In genomic region chr1:89358287-89358893, GRCh38 we compare ENCODE assay signal across 8 cellular contexts. TPM values are rescaled to one million over a fixed set of nuclear protein-coding genes. Genes with fewer than 3 reads are reported as not detected.
DNase-seq lines count a peak whose midpoint lies in the region; ATAC-seq and TF ChIP-seq lines count a peak whose summit lies in the region.

No MANE protein-coding gene starts in this region.

- no peaks in the 10 kb centered on the region for H3K9me3 ChIP-seq in PC-3 (ENCODE audit: low read length)
- no peaks in the 10 kb centered on the region for H3K9me3 ChIP-seq in esophagus squamous epithelium

- peaks cover 6% of the 10 kb centered on the region; the same call in 1 of the 2 replicates for H3K27me3 ChIP-seq in PC-3 (ENCODE audit: low read length)
- no peaks in the 10 kb centered on the region for H3K27me3 ChIP-seq in esophagus squamous epithelium

- no peaks in the 10 kb centered on the region for H3K9me3 Mint-ChIP-seq in natural killer cell treated with Interleukin-12 subunit alpha and Interleukin-12 subunit beta and Interleukin-15 and Interleukin-18, amount 100 ng/mL, for 72 hours

- POLR2A ChIA-PET in PC-3 (lab: Charles Lee; ENCODE audit: unreplicated experiment), result interaction anchor here (0.6 kb wide), 1 partner anchor 373 kb away, joined by 4 read pairs; no protein-coding TSS in a partner anchor

- no peaks in the 10 kb centered on the region for H4K20me1 ChIP-seq in PC-3 (ENCODE audit: low read length)

- no peaks in the 10 kb centered on the region for H3K36me3 Mint-ChIP-seq in natural killer cell treated with Interleukin-12 subunit alpha and Interleukin-12 subunit beta and Interleukin-15 and Interleukin-18, amount 100 ng/mL, for 72 hours

- TF ChIP-seq POLR2A in esophagus squamous epithelium (IDR thresholded peaks at IDR 0.05), result no peak

- no peaks in the 10 kb centered on the region for H3K27me3 Mint-ChIP-seq in natural killer cell treated with Interleukin-12 subunit alpha and Interleukin-12 subunit beta and Interleukin-15 and Interleukin-18, amount 100 ng/mL, for 72 hours

- H3K4me3 ChIP-seq in Jurkat, Clone E6-1 (ENCODE audit: low read length), result no peak overlapping the region
- H3K4me3 ChIP-seq in PC-3 (ENCODE audit: low read length) (no peak overlapping the region), esophagus squamous epithelium (no peak overlapping the region)

- ATAC-seq in GM19463 (IDR thresholded peaks at IDR 0.05; ENCODE audit: unreplicated experiment) (peak; percentile 56), PC-3 (peak; percentile 83)
- peak; percentile 86 to 91 for ATAC-seq in natural killer cell treated with Interleukin-12 subunit alpha and Interleukin-12 subunit beta and Interleukin-15 and Interleukin-18, amount 100 ng/mL, for 72 hours

- no peak overlapping the region for H3K4me2 ChIP-seq in PC-3 (ENCODE audit: low read length)

- H3K4me3 Mint-ChIP-seq in natural killer cell treated with Interleukin-12 subunit alpha and Interleukin-12 subunit beta and Interleukin-15 and Interleukin-18, amount 100 ng/mL, for 72 hours, result peak overlapping the region; percentile 66

- H3K36me3 ChIP-seq in PC-3 (ENCODE audit: low read depth, low read length) (no peaks in the 10 kb centered on the region), esophagus squamous epithelium (no peaks in the 10 kb centered on the region)

- intact Hi-C loops in PC-3 (cut with micrococcal nuclease) (loop anchor here (1.0 kb wide), 3 partner anchors 97 to 385 kb away; no protein-coding TSS in a partner anchor), esophagus squamous epithelium (cut with DNase I) (loop anchor here (5.0 kb wide), 1 partner anchor 356 kb away; no protein-coding TSS in a partner anchor)

- H3K27ac Mint-ChIP-seq in natural killer cell treated with Interleukin-12 subunit alpha and Interleukin-12 subunit beta and Interleukin-15 and Interleukin-18, amount 100 ng/mL, for 72 hours, result peak overlapping the region; percentile 53 to 80

- H3F3A ChIP-seq in PC-3 (ENCODE audit: low read length, unreplicated experiment), result no peaks in the 10 kb centered on the region

- H3K4me1 Mint-ChIP-seq in natural killer cell treated with Interleukin-12 subunit alpha and Interleukin-12 subunit beta and Interleukin-15 and Interleukin-18, amount 100 ng/mL, for 72 hours (ENCODE audit: low read depth in 2 of 2), result peaks cover 38 to 43% of the 10 kb centered on the region in 2 donors

- 6 to 23% methylated on average over 7 of the region's 8 CpGs for WGBS in esophagus squamous epithelium, 2 donors

- no peak overlapping the region for H3K9ac ChIP-seq in PC-3 (ENCODE audit: low read length)

- no peak overlapping the region for H3K27ac ChIP-seq in PC-3 (ENCODE audit: low read length)
- H3K27ac ChIP-seq in esophagus squamous epithelium, result no peak overlapping the region

- peak; percentile 87 for TF ChIP-seq CTCF in PC-3 (conservative IDR thresholded peaks at IDR 0.05; ENCODE audit: low read depth, low read length)
- TF ChIP-seq CTCF in esophagus squamous epithelium (IDR thresholded peaks at IDR 0.05), result peak; percentile 70 to 87 (median 83)

- peak; percentile 76 for DNase-seq in CD1c-positive myeloid dendritic cell (ENCODE audit: extremely low spot score)
- peak; percentile 70 for DNase-seq in Jurkat, Clone E6-1 (ENCODE audit: low read depth, low spot score)
- peak; percentile 86 for DNase-seq in PC-3
- peak; percentile 70 for DNase-seq in activated T-cell treated with anti-CD3 and anti-CD28 coated beads for 48 hours (ENCODE audit: low read depth)
- DNase-seq in esophagus squamous epithelium (lab: John Stamatoyannopoulos, UW), result peak; percentile 2
- DNase-seq in natural killer cell treated with Interleukin-12 subunit alpha and Interleukin-12 subunit beta and Interleukin-15 and Interleukin-18, amount 100 ng/mL, for 72 hours (ENCODE audit: low spot score), result peak; percentile 87
- DNase-seq in stimulated activated naive CD4-positive, alpha-beta T cell (lab: John Stamatoyannopoulos, UW), result peak; percentile 57 to 83 (median 66)

- H3K4me1 ChIP-seq in PC-3 (ENCODE audit: insufficient read depth, low read length), result peaks cover 20% of the 10 kb centered on the region
- H3K4me1 ChIP-seq in esophagus squamous epithelium, result peaks cover 0 to 37% (median 12%) of the 10 kb centered on the region in 3 donors

- CTCF ChIA-PET in PC-3 (lab: Charles Lee), result no interaction called here

- H3K79me2 ChIP-seq in PC-3 (ENCODE audit: low read length), result no peaks in the 10 kb centered on the region

- no TSS peak for BruUV-seq in PC-3 (replicated peaks; lab: Mats Ljungman, UMichigan)

- H3K9me2 ChIP-seq in PC-3 (replicated peaks; ENCODE audit: low read length), result no peaks in the 10 kb centered on the region

- H2AFZ ChIP-seq in PC-3 (ENCODE audit: low read length), result no peak overlapping the region

RNA-seq across cellular contexts. Expression of gene GBP6, which starts 5.5 kb away (rescaled TPM):
- not detected for polyA plus RNA-seq in Jurkat, Clone E6-1 (2012; ENCODE audit: insufficient read depth, insufficient read length)
- 0.17 and 0.40 TPM in 2 replicates for total RNA-seq in PC-3 (2014; rRNA removed)
- total RNA-seq in esophagus squamous epithelium, result 100 to 1,000 TPM; 419 to 894 (median 477) TPM
- total RNA-seq in natural killer cell treated with Interleukin-12 subunit alpha and Interleukin-12 subunit beta and Interleukin-15 and Interleukin-18, amount 100 ng/mL, for 72 hours, result under 1 TPM; 0.19 to 0.22 TPM

Comparison
In these comparisons a context has a peak if more than half of its experiments do, and no peak if none do; other contexts are left out.
1. DNase-seq: peak in every context shown above with its lines; median percentile 87 in natural killer cell treated with Interleukin-12 subunit alpha and Interleukin-12 subunit beta and Interleukin-15 and Interleukin-18, amount 100 ng/mL, for 72 hours; 86 in PC-3; 76 in CD1c-positive myeloid dendritic cell; 70 in Jurkat, Clone E6-1; 70 in activated T-cell treated with anti-CD3 and anti-CD28 coated beads for 48 hours; 66 in stimulated activated naive CD4-positive, alpha-beta T cell; 2 in esophagus squamous epithelium.
2. RNA of gene GBP6, which starts 5.5 kb away (total RNA-seq): 419 to 894 TPM in esophagus squamous epithelium; 0.17 to 0.40 TPM in PC-3 and 0.19 to 0.22 TPM in natural killer cell treated with Interleukin-12 subunit alpha and Interleukin-12 subunit beta and Interleukin-15 and Interleukin-18, amount 100 ng/mL, for 72 hours; every median in the first group is over 100 times any median in the second.
3. Peak in every context shown above with its lines, with median percentiles within 50 percentile points of each other: ATAC-seq.